ENCODE assay signal across 8 cellular contexts in genomic region chr13:48038763-48039162, GRCh38. TPM values are rescaled to one million over a fixed set of nuclear protein-coding genes. Genes with fewer than 3 reads are reported as not detected.
A peak's percentile ranks its signal among the peaks of the same experiment; 100 is the strongest.
DNase-seq lines count a peak whose midpoint lies in the region; ATAC-seq, FAIRE-seq and TF ChIP-seq lines count a peak whose summit lies in the region.

No MANE protein-coding gene starts in this region.

- H3K27ac ChIP-seq in A673 (ENCODE audit: low read depth, low read length, poor library complexity, severe bottlenecking), result peak overlapping the region; percentile 97
- peak overlapping the region; percentile 95 to 97 for H3K27ac ChIP-seq in liver (ENCODE audit: low read depth in 1 of 2, low read length in 2 of 2)

- H3K4me1 ChIP-seq in A673 (ENCODE audit: insufficient read depth, low read length, poor library complexity, severe bottlenecking), result peaks cover 8% of the 10 kb centered on the region
- H3K4me1 ChIP-seq in liver (ENCODE audit: control insufficient read depth in 4 of 4, insufficient read depth in 4 of 4, low read length in 3 of 4), result peaks cover 0 to 11% (median 10%) of the 10 kb centered on the region in 4 donors

- H3K36me3 Mint-ChIP-seq in activated T-helper 17 cell treated with anti-CD3 and anti-CD28 coated beads, Interleukin-2, amount 50 U/mL, for 72 hours (ENCODE audit: low read depth), result peaks cover 49% of the 10 kb centered on the region

- peak overlapping the region; percentile 99 for H3K4me3 Mint-ChIP-seq in activated T-helper 17 cell treated with anti-CD3 and anti-CD28 coated beads, Interleukin-2, amount 50 U/mL, for 72 hours

- POLR2A ChIA-PET in A673 (lab: Charles Lee; ENCODE audit: low non-redundant PET), result no interaction called here

- CTCF ChIA-PET in A673 (lab: Charles Lee), result no interaction called here

- TF ChIP-seq RAD21 in liver (IDR thresholded peaks at IDR 0.05), result no peak

- H3K9me3 ChIP-seq in A673 (ENCODE audit: low read depth, low read length, poor library complexity, severe bottlenecking) (no peaks in the 10 kb centered on the region), liver (ENCODE audit: control insufficient read depth in 4 of 4, low read length in 3 of 4) (no peaks in the 10 kb centered on the region)

- TF ChIP-seq POLR2A in GM12892 (IDR thresholded peaks at IDR 0.05; ENCODE audit: low read depth, low read length), result no peak

- H3K4me3 ChIP-seq in A673 (ENCODE audit: low read depth, low read length, poor library complexity, severe bottlenecking) (peak overlapping the region; percentile 58), H7 (ENCODE audit: insufficient read depth, low read depth, low read length) (no peak overlapping the region; the same call in 1 of the 2 replicates), liver (ENCODE audit: low read depth in 1 of 3, low read length in 3 of 3) (no peak overlapping the region)

- H3K9ac ChIP-seq in liver (ENCODE audit: low read depth in 1 of 2, low read length in 2 of 2), result no peak overlapping the region

- no peaks in the 10 kb centered on the region for H3K9me3 Mint-ChIP-seq in activated T-helper 17 cell treated with anti-CD3 and anti-CD28 coated beads, Interleukin-2, amount 50 U/mL, for 72 hours

- FAIRE-seq in GM12892 (lab: Jason Lieb, UNC), result no peak

- peak overlapping the region; percentile 96 for H3K27ac Mint-ChIP-seq in activated T-helper 17 cell treated with anti-CD3 and anti-CD28 coated beads, Interleukin-2, amount 50 U/mL, for 72 hours

- peaks cover 17% of the 10 kb centered on the region for H3K36me3 ChIP-seq in A673 (ENCODE audit: insufficient read depth, low read length, poor library complexity, severe bottlenecking)
- H3K36me3 ChIP-seq in H7 (replicated peaks; ENCODE audit: control insufficient read depth, insufficient read depth, low read length), result peaks cover 8% of the 10 kb centered on the region
- peaks cover 0 to 12% (median 7%) of the 10 kb centered on the region in 4 donors for H3K36me3 ChIP-seq in liver (ENCODE audit: control insufficient read depth in 4 of 4, insufficient read depth in 3 of 4, low read depth in 1 of 4, low read length in 3 of 4)

- intact Hi-C loops in A673 (cut with micrococcal nuclease; ENCODE audit: unreplicated experiment), result loop anchor here (5.0 kb wide), 1 partner anchor 729 kb away; no protein-coding TSS in a partner anchor

- H3K4me1 Mint-ChIP-seq in activated T-helper 17 cell treated with anti-CD3 and anti-CD28 coated beads, Interleukin-2, amount 50 U/mL, for 72 hours, result peaks cover 23% of the 10 kb centered on the region

- H3K27me3 ChIP-seq in A673 (replicated peaks; ENCODE audit: insufficient read depth, low read depth, low read length, poor library complexity) (no peaks in the 10 kb centered on the region), H7 (ENCODE audit: control insufficient read depth, insufficient read depth, low read length) (no peaks in the 10 kb centered on the region), liver (ENCODE audit: control insufficient read depth in 4 of 4, insufficient read depth in 4 of 4, low read length in 3 of 4) (no peaks in the 10 kb centered on the region)

- no peak for ATAC-seq in activated T-helper 17 cell treated with anti-CD3 and anti-CD28 coated beads, Interleukin-2, amount 50 U/mL, for 72 hours (replicated peaks)
- ATAC-seq in HG03095 (IDR thresholded peaks at IDR 0.05; ENCODE audit: unreplicated experiment), result no peak

- TF ChIP-seq CTCF in A673 (conservative IDR thresholded peaks at IDR 0.05; ENCODE audit: low read depth, low read length) (no peak), liver (IDR thresholded peaks at IDR 0.05; ENCODE audit: low read depth, low read length, missing input control) (no peak)

- 94% methylated on average over 1 of the region's 1 CpG for WGBS in liver

- H3K27me3 Mint-ChIP-seq in activated T-helper 17 cell treated with anti-CD3 and anti-CD28 coated beads, Interleukin-2, amount 50 U/mL, for 72 hours, result no peaks in the 10 kb centered on the region

- BruUV-seq in A673 (replicated peaks; lab: Mats Ljungman, UMichigan), result no TSS peak

- no peak for DNase-seq in A673 (ENCODE audit: low spot score)
- DNase-seq in H7, result peak; percentile 48
- no peak for DNase-seq in stimulated activated CD4-positive, alpha-beta T cell treated with anti-CD3 and anti-CD28 coated beads, Interleukin-4, amount 100 ng/mL, for 24 hours
- no peak for DNase-seq in GM12892 (ENCODE audit: insufficient read length)
- no peak for DNase-seq in HuH-7.5 (ENCODE audit: low spot score)

TF ChIP-seq in liver, 16 proteins besides CTCF, POLR2A, EP300 and RAD21:
- TF ChIP-seq, protein P1, sequence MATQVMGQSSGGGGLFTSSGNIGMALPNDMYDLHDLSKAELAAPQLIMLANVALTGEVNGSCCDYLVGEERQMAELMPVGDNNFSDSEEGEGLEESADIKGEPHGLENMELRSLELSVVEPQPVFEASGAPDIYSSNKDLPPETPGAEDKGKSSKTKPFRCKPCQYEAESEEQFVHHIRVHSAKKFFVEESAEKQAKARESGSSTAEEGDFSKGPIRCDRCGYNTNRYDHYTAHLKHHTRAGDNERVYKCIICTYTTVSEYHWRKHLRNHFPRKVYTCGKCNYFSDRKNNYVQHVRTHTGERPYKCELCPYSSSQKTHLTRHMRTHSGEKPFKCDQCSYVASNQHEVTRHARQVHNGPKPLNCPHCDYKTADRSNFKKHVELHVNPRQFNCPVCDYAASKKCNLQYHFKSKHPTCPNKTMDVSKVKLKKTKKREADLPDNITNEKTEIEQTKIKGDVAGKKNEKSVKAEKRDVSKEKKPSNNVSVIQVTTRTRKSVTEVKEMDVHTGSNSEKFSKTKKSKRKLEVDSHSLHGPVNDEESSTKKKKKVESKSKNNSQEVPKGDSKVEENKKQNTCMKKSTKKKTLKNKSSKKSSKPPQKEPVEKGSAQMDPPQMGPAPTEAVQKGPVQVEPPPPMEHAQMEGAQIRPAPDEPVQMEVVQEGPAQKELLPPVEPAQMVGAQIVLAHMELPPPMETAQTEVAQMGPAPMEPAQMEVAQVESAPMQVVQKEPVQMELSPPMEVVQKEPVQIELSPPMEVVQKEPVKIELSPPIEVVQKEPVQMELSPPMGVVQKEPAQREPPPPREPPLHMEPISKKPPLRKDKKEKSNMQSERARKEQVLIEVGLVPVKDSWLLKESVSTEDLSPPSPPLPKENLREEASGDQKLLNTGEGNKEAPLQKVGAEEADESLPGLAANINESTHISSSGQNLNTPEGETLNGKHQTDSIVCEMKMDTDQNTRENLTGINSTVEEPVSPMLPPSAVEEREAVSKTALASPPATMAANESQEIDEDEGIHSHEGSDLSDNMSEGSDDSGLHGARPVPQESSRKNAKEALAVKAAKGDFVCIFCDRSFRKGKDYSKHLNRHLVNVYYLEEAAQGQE (IDR thresholded peaks at IDR 0.05), result no peak
- TF ChIP-seq YY1 (IDR thresholded peaks at IDR 0.05), result no peak
- no peak for TF ChIP-seq ATF3 (IDR thresholded peaks at IDR 0.05)
- TF ChIP-seq ZBTB33 (IDR thresholded peaks at IDR 0.05), result no peak
- no peak for TF ChIP-seq FOXA2 (IDR thresholded peaks at IDR 0.05)
- TF ChIP-seq EGR1 (IDR thresholded peaks at IDR 0.05; ENCODE audit: low read depth in 2 of 2), result no peak

RNA-seq across cellular contexts. Expression of gene NUDT15, which starts 1.2 kb away (rescaled TPM):
- 48.6 and 52.2 TPM in 2 replicates for total RNA-seq in A673 (2021)
- 120 and 122 TPM in 2 replicates for total RNA-seq in H7 (2014; rRNA removed; shearing (Covaris generic))
- total RNA-seq in activated T-helper 17 cell treated with anti-CD3 and anti-CD28 coated beads, Interleukin-2, amount 50 U/mL, for 72 hours, result 10 to 100 TPM; 20.1 to 28.1 TPM
- 1 to 10 TPM; 6.0 to 7.7 TPM for total RNA-seq in liver
- polyA plus RNA-seq in liver, result 1 to 10 TPM; 6.5 to 7.3 TPM
- 13.7 TPM for polyA plus RNA-seq in GM12892 (2012; ENCODE audit: missing spikeins)

RNA-seq across cellular contexts. Expression of gene SUCLA2, which starts 37.7 kb away (rescaled TPM):
- total RNA-seq in A673 (2021) (32.8 and 36.6 TPM in 2 replicates), liver (10 to 100 TPM; 26.9 to 27.1 TPM)
- total RNA-seq in H7 (2014; rRNA removed; shearing (Covaris generic)), result 92.0 and 137 TPM in 2 replicates
- total RNA-seq in activated T-helper 17 cell treated with anti-CD3 and anti-CD28 coated beads, Interleukin-2, amount 50 U/mL, for 72 hours, result 10 to 100 TPM; 30.5 to 43.8 TPM
- polyA plus RNA-seq in liver, result 10 to 100 TPM; 22.0 to 25.2 TPM
- polyA plus RNA-seq in GM12892 (2012; ENCODE audit: missing spikeins), result 38.1 TPM

RNA-seq across cellular contexts. Expression of gene MED4, which starts 56.1 kb away (rescaled TPM):
- 51.6 and 51.7 TPM in 2 replicates for total RNA-seq in A673 (2021)
- total RNA-seq in H7 (2014; rRNA removed; shearing (Covaris generic)), result 33.5 and 44.0 TPM in 2 replicates
- total RNA-seq in activated T-helper 17 cell treated with anti-CD3 and anti-CD28 coated beads, Interleukin-2, amount 50 U/mL, for 72 hours, result 10 to 100 TPM; 42.0 to 58.9 TPM
- 10 to 100 TPM; 18.2 to 22.8 TPM for total RNA-seq in liver
- polyA plus RNA-seq in liver, result 10 to 100 TPM; 22.3 to 32.4 TPM
- polyA plus RNA-seq in GM12892 (2012; ENCODE audit: missing spikeins), result 52.6 TPM
